In the genomic region with DNA sequence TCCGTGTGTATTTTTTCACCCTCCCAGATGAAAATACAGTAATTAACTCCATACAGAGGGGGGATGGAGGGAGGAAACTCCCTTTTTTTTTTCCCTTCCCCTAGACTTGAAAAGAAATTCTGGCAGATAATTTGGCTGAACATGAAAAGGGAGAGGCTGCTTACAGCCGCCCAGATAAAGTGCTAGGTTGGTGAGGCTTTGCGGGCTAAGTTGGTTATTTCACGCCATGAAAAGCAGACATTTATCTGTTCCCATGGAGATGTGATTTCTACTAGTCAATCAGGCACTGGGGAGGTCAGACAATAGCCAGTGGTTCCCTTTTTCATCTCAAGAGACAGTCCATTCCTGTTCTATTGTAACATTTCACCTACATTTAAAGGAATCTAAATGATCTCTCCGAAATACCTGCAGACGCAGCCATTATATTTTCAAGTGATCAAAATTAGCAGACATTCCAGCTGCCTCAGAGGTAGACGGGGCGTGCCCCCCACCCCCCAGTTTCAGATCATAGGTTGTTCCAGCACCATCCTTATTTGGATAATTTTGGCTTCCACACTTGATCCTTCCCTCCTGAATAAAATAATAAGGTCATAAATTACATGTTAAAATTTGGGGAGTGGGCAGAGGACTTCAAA, we compare ENCODE assay signal across 8 cellular contexts.
DNase-seq lines count a peak whose midpoint lies in the region; ATAC-seq and TF ChIP-seq lines count a peak whose summit lies in the region.

No MANE protein-coding gene starts in this region.

- peaks cover 20% of the 10 kb centered on the region for H3K4me1 ChIP-seq in CD8-positive, alpha-beta T cell (ENCODE audit: insufficient read depth, low read length)
- H3K4me1 ChIP-seq in mammary epithelial cell (ENCODE audit: insufficient read depth, low read length): peaks cover 29% of the 10 kb centered on the region

- TF ChIP-seq CTCF in CD8-positive, alpha-beta T cell (IDR thresholded peaks at IDR 0.05): no peak
- no peak for TF ChIP-seq CTCF in mammary epithelial cell (conservative IDR thresholded peaks at IDR 0.05 in 1 of 2, IDR thresholded peaks at IDR 0.05 in 1 of 2; ENCODE audit: extremely low read depth in 1 of 2, insufficient read depth in 1 of 2, low read depth in 1 of 2, low read length in 2 of 2)
- TF ChIP-seq CTCF in nephron (IDR thresholded peaks at IDR 0.05; ENCODE audit: unreplicated experiment in 3 of 3): no peak
- no peak for TF ChIP-seq CTCF in dorsolateral prefrontal cortex (IDR thresholded peaks at IDR 0.05 in 54 of 56, conservative IDR thresholded peaks at IDR 0.05 in 2 of 56; ENCODE audit: low read depth in 1 of 56, partially characterized antibody in 56 of 56)

- CTCF ChIA-PET in CD8-positive, alpha-beta T cell (lab: Charles Lee): interaction anchor here (0.6 to 2.3 kb wide), 6 partner anchors 9 to 404 kb away, joined by 3 to 7 read pairs (median 4); no protein-coding TSS in a partner anchor
- CTCF ChIA-PET in mammary epithelial cell (lab: Charles Lee; ENCODE audit: low non-redundant PET): interaction anchor here (0.6 kb wide), 1 partner anchor 178 kb away, joined by 5 read pairs; no protein-coding TSS in a partner anchor

- no peak overlapping the region for H3K4me3 ChIP-seq in CD8-positive, alpha-beta T cell (ENCODE audit: low read depth, low read length)
- H3K4me3 ChIP-seq in mammary epithelial cell (replicated peaks in 1 of 3; ENCODE audit: insufficient read depth in 1 of 3, low read depth in 2 of 3, low read length in 3 of 3): no peak overlapping the region
- no peak overlapping the region for H3K4me3 ChIP-seq in MG63
- H3K4me3 ChIP-seq in dorsolateral prefrontal cortex: peak overlapping the region in 12 of 59 donors; percentile 8 to 56 (median 28)

- peak overlapping the region; percentile 85 for H3K9ac ChIP-seq in mammary epithelial cell (ENCODE audit: insufficient read depth, low read length)

- dilution Hi-C loops in mammary epithelial cell (cut with HindIII; ENCODE audit: low sequenced_read_pairs): no loop called here

- peak overlapping the region; percentile 77 for H2AFZ ChIP-seq in mammary epithelial cell (ENCODE audit: low read depth, low read length)

- intact Hi-C loops in CD8-positive, alpha-beta T cell (cut with DNase I, micrococcal nuclease): no loop called here
- intact Hi-C loops in mammary epithelial cell (cut with micrococcal nuclease) (loop anchor here (2.0 to 10.0 kb wide), 7 partner anchors 35 to 180 kb away; a partner anchor contains a TSS), dorsolateral prefrontal cortex (cut with DNase I) (loop anchor here in 1 of 2 donors (10.0 kb wide), 1 partner anchor 143 kb away; a partner anchor contains a TSS)

- POLR2A ChIA-PET in CD8-positive, alpha-beta T cell (lab: Charles Lee): interaction anchor here (0.6 to 2.0 kb wide), 3 partner anchors 14 to 128 kb away, joined by 3 to 6 read pairs (median 5); no protein-coding TSS in a partner anchor

- H3K36me3 ChIP-seq in CD8-positive, alpha-beta T cell (ENCODE audit: insufficient read depth, low read length): no peaks in the 10 kb centered on the region
- H3K36me3 ChIP-seq in mammary epithelial cell (ENCODE audit: insufficient read depth, low read length) (no peaks in the 10 kb centered on the region), MG63 (no peaks in the 10 kb centered on the region)

- in situ Hi-C loops in mammary epithelial cell (cut with MboI; ENCODE audit: low sequenced_read_pairs in 2 of 2): no loop called here

- H3K27ac Mint-ChIP-seq in CD8-positive, alpha-beta T cell: peak overlapping the region; percentile 83
- peak overlapping the region; percentile 96 to 100 (median 97) for H3K27ac Mint-ChIP-seq in nephron

- H3K9me3 Mint-ChIP-seq in CD8-positive, alpha-beta T cell: no peaks in the 10 kb centered on the region
- no peaks in the 10 kb centered on the region for H3K9me3 Mint-ChIP-seq in nephron

- peak overlapping the region; percentile 82 for H3K4me2 ChIP-seq in mammary epithelial cell (ENCODE audit: insufficient read depth, low read depth, low read length)

- ATAC-seq in CD8-positive, alpha-beta T cell: no peak
- no peak for ATAC-seq in GM18498 (IDR thresholded peaks at IDR 0.05; ENCODE audit: unreplicated experiment)

- no peaks in the 10 kb centered on the region for H3K27me3 Mint-ChIP-seq in CD8-positive, alpha-beta T cell (ENCODE audit: low read depth)
- no peaks in the 10 kb centered on the region for H3K27me3 Mint-ChIP-seq in nephron (ENCODE audit: low read depth)

- no peaks in the 10 kb centered on the region for H3K9me3 ChIP-seq in CD8-positive, alpha-beta T cell (ENCODE audit: low read length)
- H3K9me3 ChIP-seq in mammary epithelial cell (replicated peaks; ENCODE audit: insufficient read depth, low read length): no peaks in the 10 kb centered on the region
- no peaks in the 10 kb centered on the region for H3K9me3 ChIP-seq in MG63

- H3K4me1 Mint-ChIP-seq in CD8-positive, alpha-beta T cell (ENCODE audit: low read depth): peaks cover 40% of the 10 kb centered on the region
- peaks cover 74% of the 10 kb centered on the region for H3K4me1 Mint-ChIP-seq in nephron

- no peak for DNase-seq in CD8-positive, alpha-beta T cell
- DNase-seq in M059J (ENCODE audit: low read depth): peak; percentile 67
- peak; percentile 5 for DNase-seq in mammary epithelial cell
- no peak for DNase-seq in MG63
- DNase-seq in LoVo (ENCODE audit: low spot score): no peak
- no peak for DNase-seq in dorsolateral prefrontal cortex

- H3K79me2 ChIP-seq in mammary epithelial cell (ENCODE audit: insufficient read depth, low read length): no peaks in the 10 kb centered on the region

- 45% methylated on average over 8 of the region's 8 CpGs for WGBS in mammary epithelial cell (ENCODE audit: low coverage, missing lambda C conversion rate)

- H3K27me3 ChIP-seq in CD8-positive, alpha-beta T cell (ENCODE audit: insufficient read depth, low read length): no peaks in the 10 kb centered on the region
- no peaks in the 10 kb centered on the region for H3K27me3 ChIP-seq in mammary epithelial cell (ENCODE audit: insufficient read depth, low read length)
- no peaks in the 10 kb centered on the region for H3K27me3 ChIP-seq in MG63
- H3K27me3 ChIP-seq in dorsolateral prefrontal cortex: peaks cover 0 to 8% (median 0%) of the 10 kb centered on the region in 45 donors

- no TSS peak for BruUV-seq in mammary epithelial cell (replicated peaks; lab: Mats Ljungman, UMichigan)

- H3K27ac ChIP-seq in CD8-positive, alpha-beta T cell (ENCODE audit: low read depth, low read length): no peak overlapping the region
- peak overlapping the region; percentile 91 for H3K27ac ChIP-seq in mammary epithelial cell (ENCODE audit: insufficient read depth, low read depth, low read length)
- peak overlapping the region in 4 of 59 donors; percentile 1 to 31 (median 20) for H3K27ac ChIP-seq in dorsolateral prefrontal cortex

- H4K20me1 ChIP-seq in mammary epithelial cell (ENCODE audit: insufficient read depth, low read length): no peaks in the 10 kb centered on the region

- no peak overlapping the region for H3K4me3 Mint-ChIP-seq in CD8-positive, alpha-beta T cell
- H3K4me3 Mint-ChIP-seq in nephron: peak overlapping the region; percentile 60 to 85 (median 79)

- no peaks in the 10 kb centered on the region for H3K36me3 Mint-ChIP-seq in CD8-positive, alpha-beta T cell
- H3K36me3 Mint-ChIP-seq in nephron (ENCODE audit: low read depth): no peaks in the 10 kb centered on the region

Comparison
In these comparisons a context has a peak if more than half of its experiments do, and no peak if none do; other contexts are left out.
1. DNase-seq: peak in M059J (single experiment) and mammary epithelial cell (single experiment); none in CD8-positive, alpha-beta T cell (0 of 7), MG63 (single experiment), LoVo (single experiment) and dorsolateral prefrontal cortex (0 of 10).